ENCODE assay signal across 10 cellular contexts in the genomic region with DNA sequence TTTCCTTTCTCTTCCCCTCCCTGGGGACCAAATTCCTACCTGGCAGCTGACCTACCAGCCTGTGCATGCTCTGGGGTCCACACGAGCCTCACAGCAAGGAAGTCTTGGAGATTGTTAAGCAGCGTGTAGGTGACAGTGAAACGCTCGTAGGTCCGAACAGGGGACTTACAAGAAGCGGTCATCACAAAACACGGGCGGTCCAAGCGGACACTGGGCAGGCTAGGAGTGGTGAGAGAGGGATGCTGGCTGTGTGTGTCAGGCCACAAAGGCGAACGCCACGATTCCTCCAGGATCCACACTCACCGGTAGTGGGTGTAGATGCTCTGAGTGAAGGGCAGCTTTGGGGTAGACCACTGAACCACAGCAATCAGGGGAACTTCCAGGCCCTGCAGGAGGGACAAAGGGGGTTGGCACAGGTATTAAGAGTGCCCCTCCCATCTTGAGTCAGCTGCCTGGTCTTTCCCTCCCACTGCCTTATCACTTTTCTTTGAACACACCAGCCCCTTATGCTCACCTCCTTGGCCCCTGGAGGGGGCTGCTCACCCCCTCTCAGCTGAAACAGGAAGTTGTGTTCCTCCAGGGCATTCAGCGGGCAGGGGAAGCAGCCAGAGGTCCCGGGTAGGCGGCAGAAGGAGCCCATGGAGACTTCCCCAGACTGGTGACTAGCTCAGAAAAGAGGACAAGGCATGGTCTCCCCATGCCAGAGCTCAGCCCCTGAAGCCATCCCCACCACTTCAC. TPM values are rescaled to one million over a fixed set of nuclear protein-coding genes. Genes with fewer than 3 reads are reported as not detected.
A peak's percentile ranks its signal among the peaks of the same experiment; 100 is the strongest.
DNase-seq lines count a peak whose midpoint lies in the region; ATAC-seq and TF ChIP-seq lines count a peak whose summit lies in the region.
"Had no signal": no experiment of that assay in that cellular context is flagged by ENCODE, and none has a peak within 500 bp of the region (broad histone marks: within the 10 kb centered on the region; RNA-seq: fewer than 3 reads in every experiment).

No MANE protein-coding gene starts in this region.

- POLR2A ChIA-PET in SK-N-SH (lab: Yijun Ruan, JAX), result interaction anchor here (0.6 to 4.3 kb wide), 6 partner anchors 8 to 39 kb away, joined by 3 to 25 read pairs (median 4); a partner anchor contains a TSS
- POLR2A ChIA-PET in Panc1 (lab: Charles Lee), result interaction anchor here (0.6 kb wide), 1 partner anchor 39 kb away, joined by 3 read pairs; no protein-coding TSS in a partner anchor

- no peaks in the 10 kb centered on the region for H3K9me3 ChIP-seq in SK-N-SH
- no peaks in the 10 kb centered on the region for H3K9me3 ChIP-seq in Panc1 (ENCODE audit: control insufficient read depth, insufficient read depth, low read depth, low read length)
- H3K9me3 ChIP-seq in endocrine pancreas (ENCODE audit: control insufficient read depth, low read length), result no peaks in the 10 kb centered on the region
- H3K9me3 ChIP-seq in skeletal muscle satellite cell (replicated peaks; ENCODE audit: low read length), result no peaks in the 10 kb centered on the region

- H3K4me2 ChIP-seq in SK-N-SH (peak overlapping the region; percentile 100), skeletal muscle satellite cell (ENCODE audit: low read length) (peak overlapping the region; percentile 92)

- peak overlapping the region; percentile 85; the same call in 1 of the 2 replicates for H3K9ac ChIP-seq in SK-N-SH
- H3K9ac ChIP-seq in endocrine pancreas (ENCODE audit: control insufficient read depth, insufficient read depth, low read length), result peak overlapping the region; percentile 20
- no peak overlapping the region for H3K9ac ChIP-seq in skeletal muscle satellite cell (ENCODE audit: low read depth, low read length)

- H3K36me3 ChIP-seq in SK-N-SH (replicated peaks in 1 of 2; ENCODE audit: control insufficient read depth in 1 of 2, insufficient read depth in 2 of 2, low read length in 1 of 2), result peaks cover 34 to 39% of the 10 kb centered on the region in 2 experiments
- H3K36me3 ChIP-seq in Panc1 (ENCODE audit: control insufficient read depth, insufficient read depth, low read length), result peaks cover 6% of the 10 kb centered on the region
- H3K36me3 ChIP-seq in endocrine pancreas (ENCODE audit: control insufficient read depth, insufficient read depth, low read length), result no peaks in the 10 kb centered on the region
- H3K36me3 ChIP-seq in skeletal muscle satellite cell (ENCODE audit: insufficient read depth, low read length), result peaks cover 40% of the 10 kb centered on the region

- in situ Hi-C loops in Panc1 (cut with HindIII; ENCODE audit: low pct_unique_long_range_greater_than_20kb, low sequenced_read_pairs), result no loop called here

- peaks cover 15% of the 10 kb centered on the region for H3F3A ChIP-seq in SK-N-SH (replicated peaks; ENCODE audit: insufficient read depth)

- no peak for TF ChIP-seq CTCF in SK-N-SH (IDR thresholded peaks at IDR 0.05)
- no peak for TF ChIP-seq CTCF in Panc1 (IDR thresholded peaks at IDR 0.05)

- no peaks in the 10 kb centered on the region for H3K9me2 ChIP-seq in SK-N-SH

- BruUV-seq in Panc1 (replicated peaks; lab: Mats Ljungman, UMichigan), result no TSS peak

- TF ChIP-seq RAD21 in SK-N-SH (IDR thresholded peaks at IDR 0.05; ENCODE audit: low read length), result no peak

- peaks cover 11 to 19% of the 10 kb centered on the region in 2 experiments; a peak in 2 of 4 replicates for H3K4me1 ChIP-seq in SK-N-SH (ENCODE audit: control insufficient read depth in 1 of 2, insufficient read depth in 2 of 2, low read depth in 1 of 2, low read length in 1 of 2)
- H3K4me1 ChIP-seq in Panc1 (ENCODE audit: control insufficient read depth, insufficient read depth, low read length), result peaks cover 44% of the 10 kb centered on the region
- H3K4me1 ChIP-seq in endocrine pancreas (ENCODE audit: control insufficient read depth, insufficient read depth, low read length), result no peaks in the 10 kb centered on the region
- H3K4me1 ChIP-seq in skeletal muscle satellite cell (ENCODE audit: control insufficient read depth, insufficient read depth, low read length), result peaks cover 17% of the 10 kb centered on the region

- H3K27me3 ChIP-seq in SK-N-SH (ENCODE audit: insufficient read depth) (no peaks in the 10 kb centered on the region), Panc1 (ENCODE audit: control insufficient read depth, insufficient read depth, low read length) (no peaks in the 10 kb centered on the region), endocrine pancreas (ENCODE audit: control insufficient read depth, insufficient read depth, low read length) (no peaks in the 10 kb centered on the region), skeletal muscle satellite cell (ENCODE audit: control insufficient read depth, insufficient read depth, low read length) (no peaks in the 10 kb centered on the region)

- WGBS in SK-N-SH (ENCODE audit: low lambda C conversion rate), result 96% methylated on average over 16 of the region's 16 CpGs

- intact Hi-C loops in Panc1 (cut with micrococcal nuclease; ENCODE audit: unreplicated experiment), result no loop called here

- DNase-seq in SK-N-SH (peak; percentile 40), Panc1 (ENCODE audit: low read depth, low spot score) (no peak), hepatic stellate cell (ENCODE audit: low spot score) (no peak)
- DNase-seq: activated CD4-positive, alpha-beta T cell treated with anti-CD3 and anti-CD28 coated beads for 4 hours; stimulated activated CD4-positive, alpha-beta T cell treated with anti-CD3 and anti-CD28 coated beads, Interleukin-2, amount 100 ng/mL, for 24 hours had no signal

- ATAC-seq in SK-N-SH treated with all-trans-retinoic acid at 6 μM for 48 hours (no peak), Panc1 (no peak; the same call in 1 of the 2 replicates), GM19455 (IDR thresholded peaks at IDR 0.05; ENCODE audit: unreplicated experiment) (no peak), HG03025 (IDR thresholded peaks at IDR 0.05; ENCODE audit: low FRiP score, unreplicated experiment) (no peak)

- no peak overlapping the region for H2AFZ ChIP-seq in SK-N-SH (ENCODE audit: low read depth)

- H4K20me1 ChIP-seq in SK-N-SH (ENCODE audit: insufficient read depth), result peaks cover 20% of the 10 kb centered on the region

- H3K27ac ChIP-seq in SK-N-SH (ENCODE audit: low read depth in 2 of 2, low read length in 1 of 2), result peak overlapping the region in 1 of 2 experiments; percentile 8; a peak in 1 of 4 replicates
- H3K27ac ChIP-seq in Panc1 (ENCODE audit: low read length), result peak overlapping the region; percentile 81

- CTCF ChIA-PET in SK-N-SH (lab: Yijun Ruan, JAX) (interaction anchor here (0.6 to 3.9 kb wide), 5 partner anchors 25 to 540 kb away, joined by 3 to 33 read pairs (median 3); no protein-coding TSS in a partner anchor), Panc1 (lab: Charles Lee) (interaction anchor here (0.5 kb wide), 1 partner anchor 22 kb away, joined by 9 read pairs; no protein-coding TSS in a partner anchor)

- H3K79me2 ChIP-seq in SK-N-SH (ENCODE audit: insufficient read depth), result peaks cover 54% of the 10 kb centered on the region

- no peak for TF ChIP-seq EP300 in SK-N-SH (IDR thresholded peaks at IDR 0.05; ENCODE audit: borderline replicate concordance in 1 of 2, low read depth in 1 of 2, low read length in 1 of 2)

- peak overlapping the region; percentile 87 to 93; a peak in 2 of 4 replicates for H3K4me3 ChIP-seq in SK-N-SH (ENCODE audit: low read depth in 2 of 2, low read length in 1 of 2)
- H3K4me3 ChIP-seq in Panc1 (ENCODE audit: low read depth in 2 of 2, low read length in 2 of 2), result peak overlapping the region; percentile 78 to 91
- H3K4me3 ChIP-seq in endocrine pancreas (ENCODE audit: control insufficient read depth, insufficient read depth, low read length), result no peak overlapping the region
- no peak overlapping the region for H3K4me3 ChIP-seq in skeletal muscle satellite cell (ENCODE audit: low read length)

TF ChIP-seq in SK-N-SH treated with all-trans-retinoic acid at 6 μM for 48 hours, 23 proteins besides CTCF, POLR2A, EP300 and RAD21 (continues in another document):
- TF ChIP-seq ESRRG (CRISPR knock-in tag; IDR thresholded peaks at IDR 0.05), result no peak

RNA-seq across cellular contexts. Expression of a gene that starts 2.0 kb away (rescaled TPM):
- polyA plus RNA-seq in SK-N-SH (2012; rRNA removed), result 13.9 and 16.4 TPM in 2 replicates
- 3.7 and 5.3 TPM in 2 replicates for polyA plus RNA-seq in SK-N-SH (2012; cell fraction: cytosol; rRNA removed)
- polyA plus RNA-seq in SK-N-SH (2012; cell fraction: nucleus; rRNA removed), result 125 and 160 TPM in 2 replicates
- total RNA-seq in Panc1 (2021; ENCODE audit: unreplicated experiment), result 33.2 TPM
- 24.3 TPM for polyA plus RNA-seq in Panc1 (2012; ENCODE audit: insufficient read length)
- total RNA-seq in skeletal muscle satellite cell (2012; rRNA removed), result 6.8 and 8.5 TPM in 2 replicates

RNA-seq across cellular contexts. Expression of a gene that starts 7.8 kb away (rescaled TPM):
- polyA plus RNA-seq in SK-N-SH (2012; rRNA removed), result 600 and 630 TPM in 2 replicates
- 369 and 475 TPM in 2 replicates for polyA plus RNA-seq in SK-N-SH (2012; cell fraction: cytosol; rRNA removed)
- polyA plus RNA-seq in SK-N-SH (2012; cell fraction: nucleus; rRNA removed), result 373 and 722 TPM in 2 replicates
- 224 TPM for total RNA-seq in Panc1 (2021; ENCODE audit: unreplicated experiment)
- 308 TPM for polyA plus RNA-seq in Panc1 (2012; ENCODE audit: insufficient read length)
- total RNA-seq in skeletal muscle satellite cell (2012; rRNA removed), result 91.0 and 95.5 TPM in 2 replicates

RNA-seq across cellular contexts. Expression of a gene that starts 11.9 kb away (rescaled TPM):
- 9.0 and 9.4 TPM in 2 replicates for polyA plus RNA-seq in SK-N-SH (2012; rRNA removed)
- polyA plus RNA-seq in SK-N-SH (2012; cell fraction: cytosol; rRNA removed), result 4.0 and 6.4 TPM in 2 replicates
- 20.7 and 25.6 TPM in 2 replicates for polyA plus RNA-seq in SK-N-SH (2012; cell fraction: nucleus; rRNA removed)
- 0.98 TPM for total RNA-seq in Panc1 (2021; ENCODE audit: unreplicated experiment)
- 1.7 TPM for polyA plus RNA-seq in Panc1 (2012; ENCODE audit: insufficient read length)
- total RNA-seq in skeletal muscle satellite cell (2012; rRNA removed), result 0.44 and 0.76 TPM in 2 replicates

RNA-seq across cellular contexts. Expression of a gene that starts 20.7 kb away (rescaled TPM):
- polyA plus RNA-seq in SK-N-SH (2012; rRNA removed), result 12.9 and 14.2 TPM in 2 replicates
- polyA plus RNA-seq in SK-N-SH (2012; cell fraction: cytosol; rRNA removed), result 2.8 and 5.2 TPM in 2 replicates
- 105 and 117 TPM in 2 replicates for polyA plus RNA-seq in SK-N-SH (2012; cell fraction: nucleus; rRNA removed)
- total RNA-seq in Panc1 (2021; ENCODE audit: unreplicated experiment), result 7.9 TPM
- 6.4 TPM for polyA plus RNA-seq in Panc1 (2012; ENCODE audit: insufficient read length)
- total RNA-seq in skeletal muscle satellite cell (2012; rRNA removed), result 3.1 TPM in 1 of 2 replicates, not detected in the other

RNA-seq across cellular contexts. Expression of a gene that starts 21.2 kb away (rescaled TPM):
- 0.10 and 0.31 TPM in 2 replicates for polyA plus RNA-seq in SK-N-SH (2012; rRNA removed)
- 0.03 and 0.08 TPM in 2 replicates for polyA plus RNA-seq in SK-N-SH (2012; cell fraction: cytosol; rRNA removed)
- polyA plus RNA-seq in SK-N-SH (2012; cell fraction: nucleus; rRNA removed), result 1.4 and 1.8 TPM in 2 replicates
- 1.7 TPM for total RNA-seq in Panc1 (2021; ENCODE audit: unreplicated experiment)
- 3.8 TPM for polyA plus RNA-seq in Panc1 (2012; ENCODE audit: insufficient read length)
- total RNA-seq in skeletal muscle satellite cell (2012; rRNA removed), result 0.76 and 2.0 TPM in 2 replicates

Comparison
In these comparisons a context has a peak if more than half of its experiments do, and no peak if none do; other contexts are left out.
1. H3K4me3 ChIP-seq: peak in SK-N-SH (2 of 2) and Panc1 (2 of 2); none in endocrine pancreas (single experiment) and skeletal muscle satellite cell (single experiment).